ENCODE assay signal across 25 cellular contexts in the genomic region with DNA sequence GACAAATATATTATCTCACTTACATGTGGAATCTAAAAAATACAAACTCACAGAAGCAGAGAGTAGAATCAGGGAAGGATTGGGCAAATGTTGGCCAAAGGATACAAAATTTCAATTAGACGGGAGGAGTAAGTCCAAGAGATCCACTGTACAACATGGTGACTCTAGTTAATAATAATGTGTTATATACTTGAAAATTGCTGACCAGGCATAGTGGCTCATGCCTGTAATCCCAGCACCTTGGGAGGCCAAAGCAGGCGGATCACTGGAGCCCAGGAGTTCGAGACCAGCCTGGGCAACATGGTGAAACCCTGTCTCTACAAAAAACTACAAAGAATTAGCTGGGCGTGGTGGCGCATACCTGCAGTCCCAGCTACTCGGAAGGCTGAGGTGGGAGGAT. TPM values are rescaled to one million over a fixed set of nuclear protein-coding genes. Genes with fewer than 3 reads are reported as not detected.
DNase-seq lines count a peak whose midpoint lies in the region; ATAC-seq, FAIRE-seq and TF ChIP-seq lines count a peak whose summit lies in the region.
"Had no signal": no experiment of that assay in that cellular context is flagged by ENCODE, and none has a peak within 500 bp of the region (broad histone marks: within the 10 kb centered on the region; RNA-seq: fewer than 3 reads in every experiment).

No MANE protein-coding gene starts in this region.

- H3K36me3 ChIP-seq in A673 (ENCODE audit: insufficient read depth, low read length, poor library complexity, severe bottlenecking) = no peaks in the 10 kb centered on the region
- no peaks in the 10 kb centered on the region for H3K36me3 ChIP-seq in K562 (ENCODE audit: control insufficient read depth, insufficient read depth, low read length)
- H3K36me3 ChIP-seq: BE2C had no signal

- no peaks in the 10 kb centered on the region for H3K9me1 ChIP-seq in K562 (ENCODE audit: control insufficient read depth, insufficient read depth, low read length)

- no peak overlapping the region for H3K4me3 ChIP-seq in A549
- no peak overlapping the region for H3K4me3 ChIP-seq in A673 (ENCODE audit: low read depth, low read length, poor library complexity, severe bottlenecking)
- no peak overlapping the region for H3K4me3 ChIP-seq in K562
- H3K4me3 ChIP-seq: BLaER1, GM12878 had no signal

- CTCF ChIA-PET in A549 (lab: Yijun Ruan, JAX) (no interaction called here), A673 (lab: Charles Lee) (no interaction called here), K562 (lab: Yijun Ruan, JAX; ENCODE audit: low intra/inter-chr PET ratio) (no interaction called here)

- DNase-seq in A549 (ENCODE audit: low read depth in 1 of 2, low spot score in 1 of 2) (no peak), A673 (ENCODE audit: low spot score) (no peak), K562 (ENCODE audit: extremely low read depth in 1 of 4, low spot score in 3 of 4) (no peak), NCI-H2029 (lab: John Stamatoyannopoulos, UW) (no peak), NCI-H510A (lab: John Stamatoyannopoulos, UW) (no peak)
- DNase-seq: 8988T; ACHN; BE2C; C1 segment of cervical spinal cord; CD4-positive, alpha-beta memory T cell; CD4-positive, CD25-positive, alpha-beta regulatory T cell; CD8-positive, alpha-beta memory T cell; COR-L47; DMS 273 treated with DMSO at 0.1 percent for 48 hours; DMS153; DMS53; DMS79; DND-41; EL; GDM1 had no signal

- POLR2A ChIA-PET in A549 (lab: Yijun Ruan, JAX) (no interaction called here), A673 (lab: Charles Lee; ENCODE audit: low non-redundant PET) (no interaction called here), K562 (lab: Yijun Ruan, JAX) (no interaction called here)

- H3K9me3 ChIP-seq in A549 (no peaks in the 10 kb centered on the region), A673 (ENCODE audit: low read depth, low read length, poor library complexity, severe bottlenecking) (no peaks in the 10 kb centered on the region), K562 (replicated peaks; ENCODE audit: control insufficient read depth, insufficient read depth, low read depth, low read length) (no peaks in the 10 kb centered on the region)
- H3K9me3 ChIP-seq: BE2C had no signal

- intact Hi-C loops in A673 (cut with micrococcal nuclease; ENCODE audit: unreplicated experiment) = no loop called here
- intact Hi-C loops in K562 (cut with micrococcal nuclease) = loop anchor here (10.0 kb wide), 1 partner anchor 599 kb away; a partner anchor contains a TSS

- TF ChIP-seq RAD21 in A549 (conservative IDR thresholded peaks at IDR 0.05 in 1 of 2, IDR thresholded peaks at IDR 0.05 in 1 of 2) (no peak), K562 (CRISPR knock-in tag; conservative IDR thresholded peaks at IDR 0.05 in 1 of 2, IDR thresholded peaks at IDR 0.05 in 1 of 2) (no peak)

- H3K4me2 ChIP-seq in A549 = no peak overlapping the region
- no peak overlapping the region for H3K4me2 ChIP-seq in K562 (ENCODE audit: insufficient read depth, low read length)
- H3K4me2 ChIP-seq: BLaER1 had no signal

- no peaks in the 10 kb centered on the region for H3K79me2 ChIP-seq in K562 (ENCODE audit: control insufficient read depth, insufficient read depth, low read length)

- no peaks in the 10 kb centered on the region for H3K27me3 ChIP-seq in A673 (replicated peaks; ENCODE audit: insufficient read depth, low read depth, low read length, poor library complexity)
- no peaks in the 10 kb centered on the region for H3K27me3 ChIP-seq in K562 (ENCODE audit: control insufficient read depth in 2 of 2, insufficient read depth in 2 of 2, low read length in 2 of 2)
- H3K27me3 ChIP-seq: BE2C, BLaER1 had no signal

- no peak for TF ChIP-seq POLR2A in A549 (IDR thresholded peaks at IDR 0.05; ENCODE audit: low read length)
- TF ChIP-seq POLR2A in K562 (conservative IDR thresholded peaks at IDR 0.05) = no peak

- H3K27ac ChIP-seq in A549 (no peak overlapping the region), A673 (ENCODE audit: low read depth, low read length, poor library complexity, severe bottlenecking) (peak overlapping the region; percentile 53), K562 (ENCODE audit: extremely low read depth, low read depth, low read length) (no peak overlapping the region)
- H3K27ac ChIP-seq: BLaER1 had no signal

- WGBS in A549 (ENCODE audit: missing lambda C conversion rate) = 87% methylated on average over 6 of the region's 6 CpGs
- WGBS in K562 (ENCODE audit: insufficient coverage, low coverage, missing lambda C conversion rate) = 64% methylated on average over 6 of the region's 6 CpGs

- H2AFZ ChIP-seq in K562 (ENCODE audit: low read depth, low read length) = no peak overlapping the region

- TF ChIP-seq CTCF in A549 (IDR thresholded peaks at IDR 0.05) (no peak), A673 (conservative IDR thresholded peaks at IDR 0.05; ENCODE audit: low read depth, low read length) (no peak), K562 (IDR thresholded peaks at IDR 0.05 in 2 of 3, conservative IDR thresholded peaks at IDR 0.05 in 1 of 3; ENCODE audit: insufficient read depth in 2 of 3, low read depth in 1 of 3, low read length in 3 of 3) (no peak)

- in situ Hi-C loops in K562 (cut with MboI) = no loop called here

- no TSS peak for BruUV-seq in A673 (replicated peaks; lab: Mats Ljungman, UMichigan)
- BruUV-seq in K562 (replicated peaks; lab: Mats Ljungman, UMichigan) = no TSS peak

- no peaks in the 10 kb centered on the region for H4K20me1 ChIP-seq in K562 (replicated peaks; ENCODE audit: control insufficient read depth, insufficient read depth, low read length)
- H4K20me1 ChIP-seq: BLaER1 had no signal

- no peak overlapping the region for H3K9ac ChIP-seq in K562 (ENCODE audit: insufficient read depth in 1 of 2, low read depth in 2 of 2, low read length in 2 of 2)
- H3K9ac ChIP-seq: BLaER1 had no signal

- H3K4me1 ChIP-seq in A549 = no peaks in the 10 kb centered on the region
- H3K4me1 ChIP-seq in A673 (ENCODE audit: insufficient read depth, low read length, poor library complexity, severe bottlenecking) = peaks cover 40% of the 10 kb centered on the region
- no peaks in the 10 kb centered on the region for H3K4me1 ChIP-seq in K562 (replicated peaks in 1 of 2; ENCODE audit: control insufficient read depth in 2 of 2, insufficient read depth in 2 of 2, low read length in 2 of 2)
- H3K4me1 ChIP-seq: BE2C, BLaER1 had no signal

- ATAC-seq in A549 (no peak), K562 (no peak)
- ATAC-seq: GM12878 had no signal

- FAIRE-seq in A549 (lab: Jason Lieb, UNC) (no peak), K562 (lab: Jason Lieb, UNC) (no peak)
- FAIRE-seq: A204.1, GM12878, GM12892, GM18507 had no signal

- TF ChIP-seq EP300 in A549 (IDR thresholded peaks at IDR 0.05) (no peak), K562 (IDR thresholded peaks at IDR 0.05; ENCODE audit: low read length) (no peak)

TF ChIP-seq in A549, 52 proteins besides CTCF, POLR2A, EP300 and RAD21:
- TF ChIP-seq MAFK (IDR thresholded peaks at IDR 0.05; ENCODE audit: partially characterized antibody) = peak; percentile 84
- TF ChIP-seq, protein P1, sequence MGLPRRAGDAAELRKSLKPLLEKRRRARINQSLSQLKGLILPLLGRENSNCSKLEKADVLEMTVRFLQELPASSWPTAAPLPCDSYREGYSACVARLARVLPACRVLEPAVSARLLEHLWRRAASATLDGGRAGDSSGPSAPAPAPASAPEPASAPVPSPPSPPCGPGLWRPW (IDR thresholded peaks at IDR 0.05) = no peak

TF ChIP-seq in K562, 482 proteins besides CTCF, POLR2A, EP300 and RAD21 (continues in another document):
- TF ChIP-seq, protein P2, sequence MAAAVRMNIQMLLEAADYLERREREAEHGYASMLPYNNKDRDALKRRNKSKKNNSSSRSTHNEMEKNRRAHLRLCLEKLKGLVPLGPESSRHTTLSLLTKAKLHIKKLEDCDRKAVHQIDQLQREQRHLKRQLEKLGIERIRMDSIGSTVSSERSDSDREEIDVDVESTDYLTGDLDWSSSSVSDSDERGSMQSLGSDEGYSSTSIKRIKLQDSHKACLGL (CRISPR knock-in tag; IDR thresholded peaks at IDR 0.05; ENCODE audit: borderline replicate concordance, poor library complexity, severe bottlenecking) = no peak
- TF ChIP-seq ZNF780A (CRISPR knock-in tag; IDR thresholded peaks at IDR 0.05) (no peak), MAFF (IDR thresholded peaks at IDR 0.05; ENCODE audit: low read length) (peak; percentile 52; the same call in 1 of the 2 replicates), POU5F1 (IDR thresholded peaks at IDR 0.05; ENCODE audit: borderline replicate concordance, low read depth, low read length, partially characterized antibody) (no peak), PML (IDR thresholded peaks at IDR 0.05; ENCODE audit: low read length) (no peak), NRF1 (conservative IDR thresholded peaks at IDR 0.05 in 1 of 2, IDR thresholded peaks at IDR 0.05 in 1 of 2) (no peak), L3MBTL2 (IDR thresholded peaks at IDR 0.05) (no peak), MAFG (tag; conservative IDR thresholded peaks at IDR 0.05) (peak; percentile 69), SMC3 (conservative IDR thresholded peaks at IDR 0.05; ENCODE audit: insufficient read depth, low read depth, low read length) (no peak), CBX1 (IDR thresholded peaks at IDR 0.05; ENCODE audit: low read depth) (no peak)

RNA-seq across cellular contexts. Expression of a gene that starts 16.4 kb away (rescaled TPM):
- 16.4 and 20.1 TPM in 2 replicates for polyA plus RNA-seq in A549 (2011; rRNA removed)
- 3.9 and 4.3 TPM in 2 replicates for polyA plus RNA-seq in A549 (2012; cell fraction: cytosol; rRNA removed)
- polyA plus RNA-seq in A549 (2012; cell fraction: nucleus; rRNA removed) = 2.4 and 2.5 TPM in 2 replicates
- 12.8 to 14.4 TPM (median 14.4 TPM) in 3 replicates for polyA plus RNA-seq in A549 (2017; fragmentation: RNase III; extraction: RNeasy Plus Mini Kit Qiagen cat#74134 plus additional on column Dnase treatment)
- polyA minus RNA-seq in A549 (2011; rRNA and poly(A)+ RNA removed) = 4.8 and 8.7 TPM in 2 replicates
- total RNA-seq in A673 (2021) = 23.0 and 31.9 TPM in 2 replicates
- 18.9 and 61.8 TPM in 2 replicates for total RNA-seq in K562 (2011; cell fraction: chromatin; rRNA removed; ENCODE audit: low replicate concordance)
- 7.5 and 11.4 TPM in 2 replicates for total RNA-seq in K562 (2011; cell fraction: nucleolus; rRNA removed)
- 31.2 and 51.5 TPM in 2 replicates for total RNA-seq in K562 (2011; cell fraction: nucleoplasm; rRNA removed)
- 14.0 and 15.7 TPM in 2 replicates for total RNA-seq in K562 (2014; rRNA removed)
- 29.1 and 31.3 TPM in 2 replicates for total RNA-seq in K562 (2014; rRNA removed; fragmentation: Illumina TruSeq; extraction: Trizol)
- 25.0 and 27.6 TPM in 2 replicates for total RNA-seq in K562 (2015; rRNA removed; fragmentation: Illumina TruSeq; extraction: Trizol)
- 19.0 and 19.3 TPM in 2 replicates for total RNA-seq in K562 (2021)
- 17.3 and 35.9 TPM in 2 replicates for polyA plus RNA-seq in K562 (2011; rRNA removed)
- polyA plus RNA-seq in K562 (2011; cell fraction: cytosol; rRNA removed) = 2.0 and 6.7 TPM in 2 replicates
- polyA plus RNA-seq in K562 (2011; cell fraction: nucleus; rRNA removed) = 10.4 and 11.5 TPM in 2 replicates
- 13.5 and 16.1 TPM in 2 replicates for polyA plus RNA-seq in K562 (2012)
- polyA plus RNA-seq in K562 (2014; fragmentation: Illumina TruSeq; extraction: Trizol) = 23.0 and 30.3 TPM in 2 replicates
- polyA plus RNA-seq in K562 (2014; fragmentation: Nextera tagmentation; extraction: Ambion mirVana) = 10 to 100 TPM; 45.8 to 49.2 TPM
- 22.4 and 23.0 TPM in 2 replicates for polyA plus RNA-seq in K562 (2014; rRNA removed)
- polyA minus RNA-seq in K562 (2011; rRNA and poly(A)+ RNA removed) = 33.4 and 42.8 TPM in 2 replicates
- 1.7 and 7.3 TPM in 2 replicates for polyA minus RNA-seq in K562 (2011; cell fraction: cytosol; rRNA and poly(A)+ RNA removed)
- polyA minus RNA-seq in K562 (2011; cell fraction: nucleus; rRNA and poly(A)+ RNA removed) = 20.6 and 28.9 TPM in 2 replicates
